In genomic region chr6:26202811-26203583, GRCh38 we compare ENCODE assay signal across 14 cellular contexts.
DNase-seq lines count a peak whose midpoint lies in the region; ATAC-seq, FAIRE-seq and TF ChIP-seq lines count a peak whose summit lies in the region.
"Had no signal": no experiment of that assay in that cellular context is flagged by ENCODE, and none has a peak within 500 bp of the region (broad histone marks: within the 10 kb centered on the region; RNA-seq: fewer than 3 reads in every experiment).

No MANE protein-coding gene starts in this region.

- TF ChIP-seq RAD21 in H1 (IDR thresholded peaks at IDR 0.05 in 1 of 2, conservative IDR thresholded peaks at IDR 0.05 in 1 of 2; ENCODE audit: low read depth in 2 of 2, low read length in 2 of 2) = no peak

- H3K4me2 ChIP-seq in OCI-LY1 (ENCODE audit: low read length) (peak overlapping the region; percentile 40), H1 (ENCODE audit: insufficient read depth in 1 of 2, low read depth in 2 of 2, low read length in 2 of 2) (peak overlapping the region; percentile 85 to 93), smooth muscle cell (peak overlapping the region; percentile 92)

- peak overlapping the region; percentile 53; the same call in 1 of the 2 replicates for H2BK12ac ChIP-seq in H1 (ENCODE audit: low read depth, low read length)

- H3K27me3 ChIP-seq in OCI-LY1 (ENCODE audit: insufficient read depth, low read length) (no peaks in the 10 kb centered on the region), H1 (replicated peaks in 1 of 4; ENCODE audit: control insufficient read depth in 3 of 4, extremely low read depth in 1 of 4, insufficient read depth in 3 of 4, low read length in 3 of 4) (no peaks in the 10 kb centered on the region), smooth muscle cell (ENCODE audit: low read depth) (no peaks in the 10 kb centered on the region), Peyer's patch (no peaks in the 10 kb centered on the region)

- 0 out of 2 replicates have a peak overlapping the region, but pooled peaks have one; percentile 81 for H3K18ac ChIP-seq in H1 (ENCODE audit: extremely low read depth, low read length)

- H3K4me1 Mint-ChIP-seq in activated T-cell treated with anti-CD3 and anti-CD28 coated beads, Interleukin-2, amount 50 U/mL, for 24 hours (ENCODE audit: low read depth) = peaks cover 35% of the 10 kb centered on the region

- TF ChIP-seq CTCF in OCI-LY1 (IDR thresholded peaks at IDR 0.05; ENCODE audit: low read length) (no peak), H1 (IDR thresholded peaks at IDR 0.05; ENCODE audit: control extremely low read depth in 1 of 3, insufficient read depth in 1 of 3, low read depth in 1 of 3, low read length in 3 of 3) (no peak), smooth muscle cell (IDR thresholded peaks at IDR 0.05; ENCODE audit: borderline replicate concordance, insufficient read depth, poor library complexity, severe bottlenecking) (no peak), Peyer's patch (IDR thresholded peaks at IDR 0.05) (no peak)

- H3K4me1 ChIP-seq in OCI-LY1 (ENCODE audit: insufficient read depth, low read length, severe bottlenecking) (peaks cover 68% of the 10 kb centered on the region), H1 (replicated peaks in 1 of 4; ENCODE audit: control insufficient read depth in 3 of 4, insufficient read depth in 4 of 4, low read length in 3 of 4) (peaks cover 0 to 15% (median 5%) of the 10 kb centered on the region in 4 experiments; a peak in 6 of 7 replicates), smooth muscle cell (ENCODE audit: low read depth) (peaks cover 29% of the 10 kb centered on the region), Peyer's patch (peaks cover 0 to 10% (median 0%) of the 10 kb centered on the region in 4 donors)
- H3K4me1 ChIP-seq: uterus had no signal

- H4K8ac ChIP-seq in H1 (ENCODE audit: extremely low read depth, insufficient read depth, low read length) = no peak overlapping the region

- peaks cover 4% of the 10 kb centered on the region for H3K23me2 ChIP-seq in H1 (ENCODE audit: low read depth, low read length)

- no peak for DNase-seq in activated T-cell treated with anti-CD3 and anti-CD28 coated beads, Interleukin-2, amount 50 U/mL, for 24 hours
- no peak for DNase-seq in activated T-cell treated with anti-CD3 and anti-CD28 coated beads, Interleukin-2, amount 50 U/mL, for 1 hour
- DNase-seq in H1 (ENCODE audit: low read depth in 1 of 2, low spot score in 2 of 2) (no peak), smooth muscle cell (lab: John Stamatoyannopoulos, UW; ENCODE audit: unreplicated experiment) (no peak), Peyer's patch (no peak)
- DNase-seq in stimulated activated CD4-positive, alpha-beta T cell treated with anti-CD3 and anti-CD28 coated beads, Interleukin-2, amount 100 ng/mL, for 24 hours = no peak
- DNase-seq: activated gamma-delta T cell treated with Interleukin-2 at 50 U/mL for 16 hours, NCI-H2227 treated with DMSO at 0.1 percent for 48 hours, posterior cingulate gyrus, SW 1271, uterus had no signal

- no peak overlapping the region for H2BK15ac ChIP-seq in H1 (ENCODE audit: low read length)

- H3K14ac ChIP-seq in H1 (ENCODE audit: insufficient read length) = no peak overlapping the region

- H4K5ac ChIP-seq in H1 (ENCODE audit: insufficient read length, low read depth, low read length) = peak overlapping the region; percentile 57

- H3K79me2 ChIP-seq in OCI-LY1 (ENCODE audit: insufficient read depth, low read length) (no peaks in the 10 kb centered on the region), H1 (ENCODE audit: control insufficient read depth in 1 of 2, insufficient read depth in 2 of 2, low read length in 2 of 2) (peaks cover 0 to 9% of the 10 kb centered on the region in 2 experiments; a peak in 2 of 4 replicates), smooth muscle cell (ENCODE audit: low read depth) (no peaks in the 10 kb centered on the region)

- H2BK120ac ChIP-seq in H1 (replicated peaks; ENCODE audit: low read depth, low read length) = peak overlapping the region; percentile 92

- H3K9ac ChIP-seq in OCI-LY1 (ENCODE audit: low read length) (peak overlapping the region; percentile 44), H1 (replicated peaks in 1 of 4; ENCODE audit: extremely low read depth in 1 of 4, low read depth in 3 of 4, low read length in 3 of 4) (peak overlapping the region in 3 of 4 experiments; percentile 14 to 100 (median 34); a peak in 1 of 7 replicates), smooth muscle cell (ENCODE audit: low read depth) (no peak overlapping the region)

- no peaks in the 10 kb centered on the region for H3K79me1 ChIP-seq in H1 (ENCODE audit: low read depth, low read length)

- FAIRE-seq in H1 (lab: Jason Lieb, UNC) = no peak
- FAIRE-seq: endometrium had no signal

- no peaks in the 10 kb centered on the region for H3K9me2 ChIP-seq in OCI-LY1 (ENCODE audit: low read depth, low read length)

- peak overlapping the region; percentile 99 for H3K27ac ChIP-seq in OCI-LY1 (ENCODE audit: low read depth, low read length, poor library complexity, severe bottlenecking)
- H3K27ac ChIP-seq in H1 (ENCODE audit: low read depth, low read length) = peak overlapping the region; percentile 98
- H3K27ac ChIP-seq in smooth muscle cell (ENCODE audit: low read depth) = no peak overlapping the region
- H3K27ac ChIP-seq in Peyer's patch = peak overlapping the region in 1 of 4 donors; percentile 93

- H3K56ac ChIP-seq in H1 (replicated peaks; ENCODE audit: insufficient read length, low read depth, low read length) = peak overlapping the region; percentile 62

- H3K9me3 ChIP-seq in OCI-LY1 (ENCODE audit: low read length) (no peaks in the 10 kb centered on the region), H1 (ENCODE audit: insufficient read depth in 2 of 2, low read depth in 1 of 2, low read length in 1 of 2) (no peaks in the 10 kb centered on the region), smooth muscle cell (replicated peaks; ENCODE audit: low read depth) (no peaks in the 10 kb centered on the region), Peyer's patch (no peaks in the 10 kb centered on the region)
- H3K9me3 ChIP-seq: uterus had no signal

- H4K20me1 ChIP-seq in OCI-LY1 (ENCODE audit: insufficient read depth, low read length) = no peaks in the 10 kb centered on the region
- peaks cover 2 to 4% of the 10 kb centered on the region in 2 experiments for H4K20me1 ChIP-seq in H1 (replicated peaks in 1 of 2; ENCODE audit: control insufficient read depth in 1 of 2, insufficient read depth in 2 of 2, low read length in 2 of 2)
- H4K20me1 ChIP-seq in smooth muscle cell (ENCODE audit: low read depth) = no peaks in the 10 kb centered on the region

- H3K9me3 Mint-ChIP-seq in activated T-cell treated with anti-CD3 and anti-CD28 coated beads, Interleukin-2, amount 50 U/mL, for 24 hours = no peaks in the 10 kb centered on the region

- no peaks in the 10 kb centered on the region for H3K27me3 Mint-ChIP-seq in activated T-cell treated with anti-CD3 and anti-CD28 coated beads, Interleukin-2, amount 50 U/mL, for 24 hours

- 62% methylated on average over 8 of the region's 8 CpGs; no CpG with 5 or more reads in 1 of the 2 experiments for WGBS in H1 (ENCODE audit: extremely low coverage in 1 of 2, insufficient coverage in 1 of 2, insufficient read length in 1 of 2, insufficient replicate concordance in 2 of 2, low coverage in 1 of 2, low lambda C conversion rate in 2 of 2, missing lambda C conversion rate in 1 of 2), 2 experiments
- WGBS in smooth muscle cell (ENCODE audit: low lambda C conversion rate) = 63% methylated on average over 8 of the region's 8 CpGs

- no peak for TF ChIP-seq EP300 in H1 (IDR thresholded peaks at IDR 0.05; ENCODE audit: borderline replicate concordance in 1 of 2, low read depth in 2 of 2, low read length in 2 of 2)

- peak overlapping the region; percentile 98 for H2BK5ac ChIP-seq in H1 (ENCODE audit: low read depth, low read length)

- H3F3A ChIP-seq in OCI-LY1 (ENCODE audit: insufficient read depth, low read length) (peaks cover 29% of the 10 kb centered on the region), smooth muscle cell (ENCODE audit: low read depth) (peaks cover 19% of the 10 kb centered on the region)

- TF ChIP-seq POLR2A in H1 (IDR thresholded peaks at IDR 0.05; ENCODE audit: control extremely low read depth in 1 of 2, low read depth in 2 of 2, low read length in 2 of 2) (no peak; a peak in 1 of 3 replicates), Peyer's patch (IDR thresholded peaks at IDR 0.05) (no peak)

- H3K36me3 Mint-ChIP-seq in activated T-cell treated with anti-CD3 and anti-CD28 coated beads, Interleukin-2, amount 50 U/mL, for 24 hours (ENCODE audit: low read depth) = peaks cover 11% of the 10 kb centered on the region

- H4K91ac ChIP-seq in H1 (replicated peaks; ENCODE audit: insufficient read length, low read length) = peak overlapping the region; percentile 52

- no peak overlapping the region for H3K4me3 Mint-ChIP-seq in activated T-cell treated with anti-CD3 and anti-CD28 coated beads, Interleukin-2, amount 50 U/mL, for 24 hours

- H2BK20ac ChIP-seq in H1 (ENCODE audit: low read length) = no peak overlapping the region; the same call in 1 of the 2 replicates

- peak overlapping the region; percentile 72 for H3K4ac ChIP-seq in H1 (replicated peaks; ENCODE audit: insufficient read length, low read depth, low read length)

- H3K36me3 ChIP-seq in OCI-LY1 (ENCODE audit: insufficient read depth, low read length) (no peaks in the 10 kb centered on the region), H1 (ENCODE audit: control insufficient read depth in 2 of 4, insufficient read depth in 4 of 4, low read length in 3 of 4) (no peaks in the 10 kb centered on the region), smooth muscle cell (ENCODE audit: low read depth) (no peaks in the 10 kb centered on the region), Peyer's patch (no peaks in the 10 kb centered on the region)
- H3K36me3 ChIP-seq: uterus had no signal

- peak overlapping the region; percentile 68 for H3K27ac Mint-ChIP-seq in activated T-cell treated with anti-CD3 and anti-CD28 coated beads, Interleukin-2, amount 50 U/mL, for 24 hours

- H2AFZ ChIP-seq in OCI-LY1 (ENCODE audit: low read length) = no peak overlapping the region
- no peak overlapping the region for H2AFZ ChIP-seq in H1 (ENCODE audit: low read length)
- H2AFZ ChIP-seq in smooth muscle cell (ENCODE audit: low read depth) = no peak overlapping the region

- ATAC-seq in GM19351 (IDR thresholded peaks at IDR 0.05; ENCODE audit: unreplicated experiment) = no peak

- CTCF ChIA-PET in H1 (lab: Charles Lee; ENCODE audit: partially characterized antibody) = interaction anchor here (0.9 to 1.7 kb wide), 3 partner anchors 13 to 27 kb away, joined by 3 to 4 read pairs (median 4); a partner anchor contains a TSS

- POLR2A ChIA-PET in H1 (lab: Charles Lee; ENCODE audit: partially characterized antibody) = interaction anchor here (0.6 to 40.4 kb wide), 19 partner anchors 12 to 1663 kb away, joined by 3 to 2731 read pairs (median 37); a partner anchor contains a TSS

- H3K4me3 ChIP-seq in OCI-LY1 (ENCODE audit: low read depth, low read length, poor library complexity, severe bottlenecking) (no peak overlapping the region), H1 (ENCODE audit: extremely low read depth in 1 of 4, insufficient read depth in 2 of 4, low read depth in 3 of 4, low read length in 4 of 4) (peak overlapping the region; percentile 64 to 94 (median 82); a peak in 6 of 8 replicates), smooth muscle cell (peak overlapping the region; percentile 71), Peyer's patch (no peak overlapping the region)

- H3K23ac ChIP-seq in H1 (ENCODE audit: insufficient read length) = no peak overlapping the region

- H2AK5ac ChIP-seq in H1 (ENCODE audit: low read depth, low read length) = peak overlapping the region; percentile 32; the same call in 1 of the 2 replicates

Comparison
In these comparisons a context has a peak if more than half of its experiments do, and no peak if none do; other contexts are left out.
1. H3K4me2 ChIP-seq: peak in every context shown above with its lines; median percentile 92 in smooth muscle cell; 89 in H1; 40 in OCI-LY1.
2. H3K4me3 ChIP-seq: peak in H1 (4 of 4) and smooth muscle cell (single experiment); none in OCI-LY1 (single experiment) and Peyer's patch (0 of 4).